13 cellular contexts compared by ENCODE assay signal in genomic region chr1:45608475-45609156, GRCh38. TPM values are rescaled to one million over a fixed set of nuclear protein-coding genes. Genes with fewer than 3 reads are reported as not detected.
DNase-seq lines count a peak whose midpoint lies in the region; ATAC-seq and TF ChIP-seq lines count a peak whose summit lies in the region.
"Had no signal": no experiment of that assay in that cellular context is flagged by ENCODE, and none has a peak within 500 bp of the region (broad histone marks: within the 10 kb centered on the region; RNA-seq: fewer than 3 reads in every experiment).

No MANE protein-coding gene starts in this region.

- no peaks in the 10 kb centered on the region for H4K20me1 ChIP-seq in mammary epithelial cell (ENCODE audit: insufficient read depth, low read length)
- H4K20me1 ChIP-seq in OCI-LY1 (ENCODE audit: insufficient read depth, low read length): no peaks in the 10 kb centered on the region; the same call in 1 of the 2 replicates

- no peaks in the 10 kb centered on the region for H3K27me3 Mint-ChIP-seq in MCF 10A (ENCODE audit: insufficient read depth, unreplicated experiment)

- POLR2A ChIA-PET in MCF 10A (lab: Yijun Ruan, JAX): interaction anchor here (0.7 to 1.4 kb wide), 3 partner anchors 12 to 53 kb away, joined by 3 read pairs; no protein-coding TSS in a partner anchor

- no peaks in the 10 kb centered on the region for H3K9me3 ChIP-seq in mammary epithelial cell (replicated peaks; ENCODE audit: insufficient read depth, low read length)
- H3K9me3 ChIP-seq in OCI-LY1 (ENCODE audit: low read length): no peaks in the 10 kb centered on the region
- no peaks in the 10 kb centered on the region for H3K9me3 ChIP-seq in gastroesophageal sphincter
- no peaks in the 10 kb centered on the region for H3K9me3 ChIP-seq in esophagus muscularis mucosa

- TF ChIP-seq CTCF in MCF 10A (IDR thresholded peaks at IDR 0.05; ENCODE audit: unreplicated experiment) (no peak), mammary epithelial cell (conservative IDR thresholded peaks at IDR 0.05 in 1 of 2, IDR thresholded peaks at IDR 0.05 in 1 of 2; ENCODE audit: extremely low read depth in 1 of 2, insufficient read depth in 1 of 2, low read depth in 1 of 2, low read length in 2 of 2) (no peak), OCI-LY1 (IDR thresholded peaks at IDR 0.05; ENCODE audit: low read length) (no peak), gastroesophageal sphincter (IDR thresholded peaks at IDR 0.05) (no peak), esophagus muscularis mucosa (IDR thresholded peaks at IDR 0.05) (no peak)

- TF ChIP-seq EP300 in gastroesophageal sphincter (IDR thresholded peaks at IDR 0.05) (no peak), esophagus muscularis mucosa (IDR thresholded peaks at IDR 0.05) (no peak)

- peaks cover 5% of the 10 kb centered on the region for H3K4me1 Mint-ChIP-seq in MCF 10A (ENCODE audit: insufficient read depth, unreplicated experiment)

- H3K27ac Mint-ChIP-seq in MCF 10A (ENCODE audit: low read depth, unreplicated experiment): peak overlapping the region; percentile 26

- peaks cover 63% of the 10 kb centered on the region for H3K36me3 Mint-ChIP-seq in MCF 10A (ENCODE audit: insufficient read depth, unreplicated experiment)

- in situ Hi-C loops in mammary epithelial cell (cut with MboI; ENCODE audit: low sequenced_read_pairs in 2 of 2): no loop called here

- H3K27me3 ChIP-seq in mammary epithelial cell (ENCODE audit: insufficient read depth, low read length): no peaks in the 10 kb centered on the region
- no peaks in the 10 kb centered on the region for H3K27me3 ChIP-seq in OCI-LY1 (ENCODE audit: insufficient read depth, low read length)
- no peaks in the 10 kb centered on the region for H3K27me3 ChIP-seq in gastroesophageal sphincter
- H3K27me3 ChIP-seq in esophagus muscularis mucosa: no peaks in the 10 kb centered on the region

- H3K79me2 ChIP-seq in mammary epithelial cell (ENCODE audit: insufficient read depth, low read length): peaks cover 9% of the 10 kb centered on the region
- peaks cover 6% of the 10 kb centered on the region; the same call in 1 of the 2 replicates for H3K79me2 ChIP-seq in OCI-LY1 (ENCODE audit: insufficient read depth, low read length)

- TF ChIP-seq POLR2A in gastroesophageal sphincter (IDR thresholded peaks at IDR 0.05) (no peak), esophagus muscularis mucosa (IDR thresholded peaks at IDR 0.05; ENCODE audit: low read depth) (no peak)

- dilution Hi-C loops in mammary epithelial cell (cut with HindIII; ENCODE audit: low sequenced_read_pairs): no loop called here

- DNase-seq in MCF 10A (ENCODE audit: unreplicated experiment): no peak
- no peak for DNase-seq in mammary epithelial cell
- DNase-seq in superior temporal gyrus (ENCODE audit: extremely low spot score): peak; percentile 4
- DNase-seq in NCI-H2171 (lab: John Stamatoyannopoulos, UW): no peak
- no peak for DNase-seq in dedifferentiated amniotic fluid mesenchymal stem cell (ENCODE audit: extremely low spot score)
- no peak for DNase-seq in esophagus muscularis mucosa (ENCODE audit: extremely low spot score)
- DNase-seq: activated gamma-delta T cell; stimulated activated CD4-positive, alpha-beta T cell treated with anti-CD3 and anti-CD28 coated beads, Interleukin-12 subunit alpha, Interleukin-12 subunit beta, amount 100 ng/mL, for 4 hours had no signal

- no peaks in the 10 kb centered on the region for H3K9me3 Mint-ChIP-seq in MCF 10A (ENCODE audit: unreplicated experiment)
- H3K9me3 Mint-ChIP-seq: neural crest cell had no signal

- CTCF ChIA-PET in MCF 10A (lab: Yijun Ruan, JAX): interaction anchor here (0.5 kb wide), 1 partner anchor 18 kb away, joined by 3 read pairs; no protein-coding TSS in a partner anchor
- CTCF ChIA-PET in mammary epithelial cell (lab: Charles Lee; ENCODE audit: low non-redundant PET): no interaction called here

- 100% methylated on average over 3 of the region's 3 CpGs for WGBS in mammary epithelial cell (ENCODE audit: low coverage, missing lambda C conversion rate)
- 62 to 71% methylated on average over 2 to 3 of the region's 3 CpGs for WGBS in gastroesophageal sphincter (ENCODE audit: low coverage in 1 of 2), 2 donors
- 67% methylated on average over 3 of the region's 3 CpGs for WGBS in esophagus muscularis mucosa

- no peak overlapping the region for H3K9ac ChIP-seq in mammary epithelial cell (ENCODE audit: insufficient read depth, low read length)
- no peak overlapping the region for H3K9ac ChIP-seq in OCI-LY1 (ENCODE audit: low read length)

- H3K4me3 Mint-ChIP-seq in MCF 10A (ENCODE audit: unreplicated experiment): no peak overlapping the region
- H3K4me3 Mint-ChIP-seq: neural crest cell had no signal

- H3K36me3 ChIP-seq in mammary epithelial cell (ENCODE audit: insufficient read depth, low read length): peaks cover 12% of the 10 kb centered on the region
- peaks cover 89% of the 10 kb centered on the region for H3K36me3 ChIP-seq in OCI-LY1 (ENCODE audit: insufficient read depth, low read length)
- peaks cover 0 to 79% of the 10 kb centered on the region in 2 donors for H3K36me3 ChIP-seq in gastroesophageal sphincter
- peaks cover 10 to 78% (median 50%) of the 10 kb centered on the region in 4 donors for H3K36me3 ChIP-seq in esophagus muscularis mucosa

- no peak overlapping the region for H3K4me2 ChIP-seq in mammary epithelial cell (ENCODE audit: insufficient read depth, low read depth, low read length)
- H3K4me2 ChIP-seq in OCI-LY1 (ENCODE audit: low read length): no peak overlapping the region

- no peaks in the 10 kb centered on the region for H3K9me2 ChIP-seq in OCI-LY1 (ENCODE audit: low read depth, low read length)

- no peak overlapping the region for H2AFZ ChIP-seq in mammary epithelial cell (ENCODE audit: low read depth, low read length)
- no peak overlapping the region for H2AFZ ChIP-seq in OCI-LY1 (ENCODE audit: low read length)

- BruUV-seq in MCF 10A (replicated peaks; lab: Mats Ljungman, UMichigan) (no TSS peak), mammary epithelial cell (replicated peaks; lab: Mats Ljungman, UMichigan) (no TSS peak)

- no peak for ATAC-seq in gastroesophageal sphincter

- no peak overlapping the region for H3K27ac ChIP-seq in mammary epithelial cell (ENCODE audit: insufficient read depth, low read depth, low read length)
- H3K27ac ChIP-seq in OCI-LY1 (ENCODE audit: low read depth, low read length, poor library complexity, severe bottlenecking): peak overlapping the region; percentile 25
- peak overlapping the region in 3 of 4 donors; percentile 17 to 32 (median 31) for H3K27ac ChIP-seq in gastroesophageal sphincter
- peak overlapping the region in 1 of 4 donors; percentile 26 for H3K27ac ChIP-seq in esophagus muscularis mucosa (replicated peaks in 1 of 4)
- H3K27ac ChIP-seq: RWPE1, VCaP had no signal

- no peak overlapping the region for H3K4me3 ChIP-seq in mammary epithelial cell (replicated peaks in 1 of 3; ENCODE audit: insufficient read depth in 1 of 3, low read depth in 2 of 3, low read length in 3 of 3)
- H3K4me3 ChIP-seq in OCI-LY1 (ENCODE audit: low read depth, low read length, poor library complexity, severe bottlenecking): no peak overlapping the region
- H3K4me3 ChIP-seq in gastroesophageal sphincter: no peak overlapping the region
- no peak overlapping the region for H3K4me3 ChIP-seq in esophagus muscularis mucosa

- no peaks in the 10 kb centered on the region for H3F3A ChIP-seq in OCI-LY1 (ENCODE audit: insufficient read depth, low read length)

- intact Hi-C loops in MCF 10A (cut with micrococcal nuclease) (no loop called here), mammary epithelial cell (cut with micrococcal nuclease) (no loop called here), esophagus muscularis mucosa (cut with DNase I) (no loop called here)

- peaks cover 15% of the 10 kb centered on the region for H3K4me1 ChIP-seq in mammary epithelial cell (ENCODE audit: insufficient read depth, low read length)
- no peaks in the 10 kb centered on the region for H3K4me1 ChIP-seq in OCI-LY1 (ENCODE audit: insufficient read depth, low read length, severe bottlenecking)
- H3K4me1 ChIP-seq in gastroesophageal sphincter: peaks cover 0 to 17% (median 0%) of the 10 kb centered on the region in 3 donors
- H3K4me1 ChIP-seq in esophagus muscularis mucosa: peaks cover 0 to 14% (median 11%) of the 10 kb centered on the region in 4 donors

RNA-seq across cellular contexts. Expression of gene CCDC17, which starts 15.2 kb away (rescaled TPM):
- 3.9 and 4.9 TPM in 2 replicates for total RNA-seq in MCF 10A (2022)
- total RNA-seq in mammary epithelial cell: 1 to 10 TPM; 1.8 to 2.7 TPM
- 0.17 TPM for polyA plus RNA-seq in mammary epithelial cell
- 2.5 TPM for polyA minus RNA-seq in mammary epithelial cell
- total RNA-seq in gastroesophageal sphincter: 1 to 10 TPM; 1.2 to 4.7 (median 1.6) TPM
- total RNA-seq in esophagus muscularis mucosa: 1 to 10 TPM in 1 of 4 donors, under 1 TPM in 3; 0.66 to 1.0 (median 0.90) TPM

RNA-seq across cellular contexts. Expression of gene NASP, which starts 24.8 kb away (rescaled TPM):
- 76.4 and 84.6 TPM in 2 replicates for total RNA-seq in MCF 10A (2022)
- total RNA-seq in mammary epithelial cell: 10 to 100 TPM; 17.2 to 82.2 TPM
- 84.7 TPM for polyA plus RNA-seq in mammary epithelial cell
- 39.5 TPM for polyA minus RNA-seq in mammary epithelial cell
- 10 to 100 TPM; 44.3 to 79.7 (median 54.2) TPM for total RNA-seq in gastroesophageal sphincter
- 10 to 100 TPM; 51.4 to 60.6 (median 53.5) TPM for total RNA-seq in esophagus muscularis mucosa

RNA-seq across cellular contexts. Expression of gene AKR1A1, which starts 58.0 kb away (rescaled TPM):
- 108 and 142 TPM in 2 replicates for total RNA-seq in MCF 10A (2022)
- 10 to 100 TPM; 58.7 to 79.7 TPM for total RNA-seq in mammary epithelial cell
- 118 TPM for polyA plus RNA-seq in mammary epithelial cell
- polyA minus RNA-seq in mammary epithelial cell: 105 TPM
- 10 to 100 TPM; 43.0 to 56.9 (median 46.5) TPM for total RNA-seq in gastroesophageal sphincter
- total RNA-seq in esophagus muscularis mucosa: 10 to 100 TPM; 45.6 to 64.0 (median 51.0) TPM
